Comparison of ENCODE assay signal across 13 cellular contexts in the genomic region with DNA sequence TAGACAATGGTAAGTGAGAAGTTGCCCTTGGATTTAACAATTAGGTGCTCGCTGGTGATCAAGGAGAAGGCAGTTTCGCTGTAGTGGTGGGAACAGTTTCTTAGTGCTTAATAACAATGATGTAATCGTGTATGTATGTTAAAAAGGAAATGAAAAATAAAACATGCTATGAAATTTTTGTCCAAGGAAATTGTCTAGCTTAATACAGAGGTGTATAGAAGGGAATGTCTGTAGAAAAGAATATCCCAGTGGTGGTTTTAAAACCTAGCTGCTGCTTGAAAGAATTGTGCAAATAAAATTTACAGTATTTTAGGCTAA. TPM values are rescaled to one million over a fixed set of nuclear protein-coding genes. Genes with fewer than 3 reads are reported as not detected.
A peak's percentile ranks its signal among the peaks of the same experiment; 100 is the strongest.
DNase-seq lines count a peak whose midpoint lies in the region; ATAC-seq and TF ChIP-seq lines count a peak whose summit lies in the region.
"Had no signal": no experiment of that assay in that cellular context is flagged by ENCODE, and none has a peak within 500 bp of the region (broad histone marks: within the 10 kb centered on the region; RNA-seq: fewer than 3 reads in every experiment).

No MANE protein-coding gene starts in this region.

- H3K4me2 ChIP-seq in mesenchymal stem cell (ENCODE audit: low read length, poor library complexity, severe bottlenecking), result no peak overlapping the region
- H3K4me2 ChIP-seq: hepatocyte had no signal

- peaks cover 19% of the 10 kb centered on the region for H3K9me3 Mint-ChIP-seq in activated T-helper 2 cell treated with anti-CD3 and anti-CD28 coated beads, Interferon-gamma antibody, Interleukin-2, Interleukin-4, amounts not matched to agents 10 μg/mL and 5 μg/mL and 100 μg/mL, durations not matched to agents 14 hours and 24 hours and 36 hours
- H3K9me3 Mint-ChIP-seq: CD8-positive, alpha-beta memory T cell had no signal

- no peak for TF ChIP-seq CTCF in upper lobe of right lung (IDR thresholded peaks at IDR 0.05)

- H3K23ac ChIP-seq in mesenchymal stem cell (ENCODE audit: low read length in 2 of 2), result no peak overlapping the region

- H3K36me3 ChIP-seq in mesenchymal stem cell (ENCODE audit: control insufficient read depth in 1 of 2, insufficient read depth in 2 of 2, low read depth in 1 of 2, low read length in 2 of 2) (peaks cover 11 to 24% of the 10 kb centered on the region in 2 experiments), upper lobe of right lung (peaks cover 7% of the 10 kb centered on the region)

- H3K27ac ChIP-seq in right cardiac atrium (ENCODE audit: low read length), result peak overlapping the region; percentile 3
- peak overlapping the region; percentile 40 for H3K27ac ChIP-seq in mesenchymal stem cell (ENCODE audit: low read length, poor library complexity, severe bottlenecking)
- peak overlapping the region; percentile 52 for H3K27ac ChIP-seq in upper lobe of right lung
- H3K27ac ChIP-seq: hepatocyte had no signal

- H3K4me3 Mint-ChIP-seq in activated T-helper 2 cell treated with anti-CD3 and anti-CD28 coated beads, Interferon-gamma antibody, Interleukin-2, Interleukin-4, amounts not matched to agents 10 μg/mL and 5 μg/mL and 100 μg/mL, durations not matched to agents 14 hours and 24 hours and 36 hours (ENCODE audit: low read depth), result no peak overlapping the region
- H3K4me3 Mint-ChIP-seq: CD8-positive, alpha-beta memory T cell had no signal

- no peak overlapping the region for H2BK5ac ChIP-seq in mesenchymal stem cell (ENCODE audit: low read depth, low read length, poor library complexity, severe bottlenecking)

- H3K9me3 ChIP-seq in right cardiac atrium (ENCODE audit: control insufficient read depth, low read length) (no peaks in the 10 kb centered on the region), mesenchymal stem cell (ENCODE audit: control insufficient read depth, low read length) (no peaks in the 10 kb centered on the region), upper lobe of right lung (no peaks in the 10 kb centered on the region)

- no peak overlapping the region for H2AFZ ChIP-seq in mesenchymal stem cell (ENCODE audit: low read depth, low read length)
- H2AFZ ChIP-seq: hepatocyte had no signal

- no peaks in the 10 kb centered on the region for H3K27me3 Mint-ChIP-seq in activated T-helper 2 cell treated with anti-CD3 and anti-CD28 coated beads, Interferon-gamma antibody, Interleukin-2, Interleukin-4, amounts not matched to agents 10 μg/mL and 5 μg/mL and 100 μg/mL, durations not matched to agents 14 hours and 24 hours and 36 hours (ENCODE audit: low read depth)

- peaks cover 19% of the 10 kb centered on the region for H3K4me1 Mint-ChIP-seq in activated T-helper 2 cell treated with anti-CD3 and anti-CD28 coated beads, Interferon-gamma antibody, Interleukin-2, Interleukin-4, amounts not matched to agents 10 μg/mL and 5 μg/mL and 100 μg/mL, durations not matched to agents 14 hours and 24 hours and 36 hours (ENCODE audit: low read depth)

- no peak overlapping the region for H3K14ac ChIP-seq in mesenchymal stem cell (ENCODE audit: low read length in 2 of 2)

- peak overlapping the region; percentile 7 for H3K27ac Mint-ChIP-seq in activated T-helper 2 cell treated with anti-CD3 and anti-CD28 coated beads, Interferon-gamma antibody, Interleukin-2, Interleukin-4, amounts not matched to agents 10 μg/mL and 5 μg/mL and 100 μg/mL, durations not matched to agents 14 hours and 24 hours and 36 hours

- no peak overlapping the region for H2BK120ac ChIP-seq in mesenchymal stem cell (ENCODE audit: low read depth, low read length)

- H2BK12ac ChIP-seq in mesenchymal stem cell (ENCODE audit: low read length in 2 of 2), result no peak overlapping the region

- H3K36me3 Mint-ChIP-seq in activated T-helper 2 cell treated with anti-CD3 and anti-CD28 coated beads, Interferon-gamma antibody, Interleukin-2, Interleukin-4, amounts not matched to agents 10 μg/mL and 5 μg/mL and 100 μg/mL, durations not matched to agents 14 hours and 24 hours and 36 hours (ENCODE audit: low read depth), result peaks cover 26% of the 10 kb centered on the region

- H3K27me3 ChIP-seq in right cardiac atrium (ENCODE audit: control insufficient read depth, insufficient read depth), result no peaks in the 10 kb centered on the region
- no peaks in the 10 kb centered on the region for H3K27me3 ChIP-seq in mesenchymal stem cell (ENCODE audit: control insufficient read depth in 1 of 2, insufficient read depth in 1 of 2, low read length in 2 of 2)
- H3K27me3 ChIP-seq in upper lobe of right lung, result no peaks in the 10 kb centered on the region
- H3K27me3 ChIP-seq: hepatocyte had no signal

- no peak overlapping the region for H3K18ac ChIP-seq in mesenchymal stem cell (ENCODE audit: low read depth in 1 of 2, low read length in 2 of 2)

- ATAC-seq in right cardiac atrium (no peak), left cardiac atrium (no peak), upper lobe of right lung (no peak), HG02870 (IDR thresholded peaks at IDR 0.05; ENCODE audit: unreplicated experiment) (no peak), HG02885 (IDR thresholded peaks at IDR 0.05; ENCODE audit: poor library complexity, unreplicated experiment) (no peak)

- peak overlapping the region; percentile 86 for H2AK5ac ChIP-seq in mesenchymal stem cell (ENCODE audit: low read length, severe bottlenecking)

- no peak overlapping the region for H2BK15ac ChIP-seq in mesenchymal stem cell (ENCODE audit: low read depth, poor library complexity, severe bottlenecking)

- H4K8ac ChIP-seq in mesenchymal stem cell (ENCODE audit: low read length), result no peak overlapping the region

- H3K4ac ChIP-seq in mesenchymal stem cell (ENCODE audit: low read depth in 1 of 2, low read length in 2 of 2), result no peak overlapping the region

- H3K79me1 ChIP-seq in mesenchymal stem cell (replicated peaks; ENCODE audit: low read length, poor library complexity, severe bottlenecking), result peaks cover 26% of the 10 kb centered on the region

- DNase-seq in right cardiac atrium, result no peak
- no peak for DNase-seq in left cardiac atrium
- DNase-seq in activated T-helper 2 cell treated with anti-CD3 and anti-CD28 coated beads, Interferon-gamma antibody, Interleukin-2, Interleukin-4, amounts not matched to agents 10 μg/mL and 5 μg/mL and 100 μg/mL, durations not matched to agents 14 hours and 24 hours and 36 hours (ENCODE audit: low spot score), result no peak
- DNase-seq in mesenchymal stem cell, result no peak
- no peak for DNase-seq in upper lobe of right lung
- no peak for DNase-seq in NCI-H524 (lab: John Stamatoyannopoulos, UW)
- DNase-seq: activated CD4-positive, alpha-beta T cell treated with anti-CD3 and anti-CD28 coated beads for 1 hour; CD8-positive, alpha-beta memory T cell; effector CD8-positive, alpha-beta T cell; NCI-H446 had no signal

- H4K91ac ChIP-seq in mesenchymal stem cell (ENCODE audit: low read length), result no peak overlapping the region

- peak overlapping the region; percentile 38 for H3K9ac ChIP-seq in mesenchymal stem cell (ENCODE audit: low read length)

- WGBS in right cardiac atrium, result 53% methylated on average over 3 of the region's 3 CpGs
- WGBS in mesenchymal stem cell, result 96% methylated on average over 3 of the region's 3 CpGs

- H3K4me3 ChIP-seq in right cardiac atrium (ENCODE audit: low read length), result no peak overlapping the region
- H3K4me3 ChIP-seq in mesenchymal stem cell (ENCODE audit: insufficient read depth in 1 of 2, low read depth in 1 of 2, low read length in 2 of 2), result no peak overlapping the region
- no peak overlapping the region for H3K4me3 ChIP-seq in upper lobe of right lung
- H3K4me3 ChIP-seq: hepatocyte had no signal

- H3K4me1 ChIP-seq in right cardiac atrium (ENCODE audit: control insufficient read depth, insufficient read depth, low read length), result peaks cover 9% of the 10 kb centered on the region
- peaks cover 7% of the 10 kb centered on the region for H3K4me1 ChIP-seq in mesenchymal stem cell (ENCODE audit: control insufficient read depth, insufficient read depth, low read depth, low read length)
- peaks cover 23% of the 10 kb centered on the region for H3K4me1 ChIP-seq in upper lobe of right lung

- intact Hi-C loops in right cardiac atrium (cut with DNase I), result no loop called here
- intact Hi-C loops in left cardiac atrium (cut with DNase I), result no loop called here
- intact Hi-C loops in activated T-helper 2 cell treated with anti-CD3 and anti-CD28 coated beads, Interferon-gamma antibody, Interleukin-2, Interleukin-4, amounts not matched to agents 10 μg/mL and 5 μg/mL and 100 μg/mL, durations not matched to agents 14 hours and 24 hours and 36 hours (cut with micrococcal nuclease), result no loop called here
- intact Hi-C loops in upper lobe of right lung (cut with DNase I), result no loop called here

RNA-seq across cellular contexts. Expression of a gene that starts 53.1 kb away (rescaled TPM):
- total RNA-seq in right cardiac atrium, result 10 to 100 TPM; 19.0 to 30.1 (median 23.1) TPM
- polyA plus RNA-seq in right cardiac atrium, result 10.4 TPM
- total RNA-seq in left cardiac atrium, result 10 to 100 TPM; 27.4 to 37.7 TPM
- 8.4 and 11.8 TPM in 2 replicates for total RNA-seq in activated T-helper 2 cell treated with anti-CD3 and anti-CD28 coated beads, Interferon-gamma antibody, Interleukin-2, Interleukin-4, amounts not matched to agents 10 μg/mL and 5 μg/mL and 100 μg/mL, durations not matched to agents 14 hours and 24 hours and 36 hours
- 22.1 TPM for polyA plus RNA-seq in mesenchymal stem cell (2013, experiment 1 of 2)
- 22.7 TPM for polyA plus RNA-seq in mesenchymal stem cell (2013, experiment 2 of 2)
- 61.5 TPM for total RNA-seq in upper lobe of right lung
